9 cellular contexts compared by ENCODE assay signal in genomic region chr2:218166791-218167190, GRCh38. TPM values are rescaled to one million over a fixed set of nuclear protein-coding genes. Genes with fewer than 3 reads are reported as not detected.
DNase-seq lines count a peak whose midpoint lies in the region; ATAC-seq and TF ChIP-seq lines count a peak whose summit lies in the region.
"Had no signal": no experiment of that assay in that cellular context is flagged by ENCODE, and none has a peak within 500 bp of the region (broad histone marks: within the 10 kb centered on the region; RNA-seq: fewer than 3 reads in every experiment).

Gene CXCR1, minus strand, starts transcription at chr2:218166962. Its CDS starts 1,751 bp downstream, at chr2:218165211.

- BruUV-seq in mammary epithelial cell (replicated peaks; lab: Mats Ljungman, UMichigan) = no TSS peak

- peak; percentile 85 for ATAC-seq in stimulated activated effector memory CD8-positive, alpha-beta T cell treated with anti-CD3 and anti-CD28 coated beads, Interleukin-12 subunit alpha, Interleukin-12 subunit beta, amount 100 ng/mL, for 72 hours
- ATAC-seq in GM19452 (IDR thresholded peaks at IDR 0.05; ENCODE audit: unreplicated experiment) = no peak

- H3K27ac ChIP-seq in mammary epithelial cell (ENCODE audit: insufficient read depth, low read depth, low read length) (no peak within 1 kb of the TSS), left ventricle myocardium inferior (replicated peaks) (no peak within 1 kb of the TSS)
- H3K27ac ChIP-seq: ascending aorta had no signal

- CTCF ChIA-PET in mammary epithelial cell (lab: Charles Lee; ENCODE audit: low non-redundant PET) = interaction anchor here (0.6 kb wide), 1 partner anchor 11 kb away, joined by 3 read pairs; no protein-coding TSS in a partner anchor

- no peaks in the 10 kb centered on the region for H3K9me3 Mint-ChIP-seq in stimulated activated effector memory CD8-positive, alpha-beta T cell treated with anti-CD3 and anti-CD28 coated beads, Interleukin-12 subunit alpha, Interleukin-12 subunit beta, amount 100 ng/mL, for 72 hours

- no peaks in the 10 kb centered on the region for H3K79me2 ChIP-seq in mammary epithelial cell (ENCODE audit: insufficient read depth, low read length)

- intact Hi-C loops in mammary epithelial cell (cut with micrococcal nuclease) = loop anchor here (2.0 kb wide), 1 partner anchor 14 kb away; no protein-coding TSS in a partner anchor
- intact Hi-C loops in left ventricle myocardium inferior (cut with micrococcal nuclease) = no loop called here

- H3K4me3 ChIP-seq in mammary epithelial cell (replicated peaks in 1 of 3; ENCODE audit: insufficient read depth in 1 of 3, low read depth in 2 of 3, low read length in 3 of 3) (no peak within 1 kb of the TSS), left ventricle myocardium inferior (no peak within 1 kb of the TSS)
- H3K4me3 ChIP-seq: ascending aorta had no signal

- H3K36me3 Mint-ChIP-seq in stimulated activated effector memory CD8-positive, alpha-beta T cell treated with anti-CD3 and anti-CD28 coated beads, Interleukin-12 subunit alpha, Interleukin-12 subunit beta, amount 100 ng/mL, for 72 hours = no peaks in the 10 kb centered on the region

- 39% methylated on average over 3 of the region's 3 CpGs for whole genome bisulfite sequencing in mammary epithelial cell (ENCODE audit: low coverage, missing lambda C conversion rate)

- DNase-seq in NOMO-1 (lab: John Stamatoyannopoulos, UW; ENCODE audit: unreplicated experiment in 2 of 2) (peak; percentile 78 to 88), mammary epithelial cell (peak; percentile 70), iPS-NIHi11 (ENCODE audit: low spot score) (no peak), left ventricle myocardium inferior (no peak)
- DNase-seq in activated CD4-positive, alpha-beta T cell treated with anti-CD3 and anti-CD28 coated beads for 1 hour = peak; percentile 16
- DNase-seq in stimulated activated effector memory CD8-positive, alpha-beta T cell treated with anti-CD3 and anti-CD28 coated beads, Interleukin-12 subunit alpha, Interleukin-12 subunit beta, amount 100 ng/mL, for 72 hours (ENCODE audit: low spot score in 2 of 2) = no peak

- no peak within 1 kb of the TSS for H2AFZ ChIP-seq in mammary epithelial cell (ENCODE audit: low read depth, low read length)

- no peak within 1 kb of the TSS for H3K4me3 Mint-ChIP-seq in stimulated activated effector memory CD8-positive, alpha-beta T cell treated with anti-CD3 and anti-CD28 coated beads, Interleukin-12 subunit alpha, Interleukin-12 subunit beta, amount 100 ng/mL, for 72 hours

- H3K4me1 ChIP-seq in mammary epithelial cell (ENCODE audit: insufficient read depth, low read length) (peaks cover 36% of the 10 kb centered on the region), left ventricle myocardium inferior (no peaks in the 10 kb centered on the region)
- H3K4me1 ChIP-seq: ascending aorta had no signal

- no peaks in the 10 kb centered on the region for H4K20me1 ChIP-seq in mammary epithelial cell (ENCODE audit: insufficient read depth, low read length)

- peak within 1 kb of the TSS; percentile 35 for H3K4me2 ChIP-seq in mammary epithelial cell (ENCODE audit: insufficient read depth, low read depth, low read length)

- dilution Hi-C loops in mammary epithelial cell (cut with HindIII; ENCODE audit: low sequenced_read_pairs) = no loop called here

- in situ Hi-C loops in mammary epithelial cell (cut with MboI; ENCODE audit: low sequenced_read_pairs in 2 of 2) = no loop called here

- H3K9me3 ChIP-seq in mammary epithelial cell (replicated peaks; ENCODE audit: insufficient read depth, low read length) (no peaks in the 10 kb centered on the region), left ventricle myocardium inferior (replicated peaks) (no peaks in the 10 kb centered on the region)
- H3K9me3 ChIP-seq: ascending aorta had no signal

- peak; percentile 4 to 35 for TF ChIP-seq CTCF in mammary epithelial cell (conservative IDR thresholded peaks at IDR 0.05 in 1 of 2, IDR thresholded peaks at IDR 0.05 in 1 of 2; ENCODE audit: extremely low read depth in 1 of 2, insufficient read depth in 1 of 2, low read depth in 1 of 2, low read length in 2 of 2)
- no peak for TF ChIP-seq CTCF in left ventricle myocardium inferior (IDR thresholded peaks at IDR 0.05; ENCODE audit: borderline replicate concordance)

- H3K36me3 ChIP-seq in mammary epithelial cell (ENCODE audit: insufficient read depth, low read length) (no peaks in the 10 kb centered on the region), left ventricle myocardium inferior (no peaks in the 10 kb centered on the region)
- H3K36me3 ChIP-seq: ascending aorta had no signal

- H3K27ac Mint-ChIP-seq in stimulated activated effector memory CD8-positive, alpha-beta T cell treated with anti-CD3 and anti-CD28 coated beads, Interleukin-12 subunit alpha, Interleukin-12 subunit beta, amount 100 ng/mL, for 72 hours = peak within 1 kb of the TSS; percentile 43

- no peak within 1 kb of the TSS for H3K9ac ChIP-seq in mammary epithelial cell (ENCODE audit: insufficient read depth, low read length)

- H3K4me1 Mint-ChIP-seq in stimulated activated effector memory CD8-positive, alpha-beta T cell treated with anti-CD3 and anti-CD28 coated beads, Interleukin-12 subunit alpha, Interleukin-12 subunit beta, amount 100 ng/mL, for 72 hours = peaks cover 31% of the 10 kb centered on the region

- H3K27me3 ChIP-seq in mammary epithelial cell (ENCODE audit: insufficient read depth, low read length) = no peaks in the 10 kb centered on the region
- peaks cover 49% of the 10 kb centered on the region for H3K27me3 ChIP-seq in left ventricle myocardium inferior (ENCODE audit: low read depth)
- H3K27me3 ChIP-seq: ascending aorta had no signal

RNA-seq across cellular contexts. Expression of gene CXCR1, which starts in this region (rescaled TPM):
- total RNA-seq in mammary epithelial cell (1 to 10 TPM in 1 of 2 donors, under 1 TPM in 1; under 0.01 to 1.1 TPM), left ventricle myocardium inferior (0.44 TPM)
- polyA plus RNA-seq in mammary epithelial cell = 1.4 TPM
- 6.8 TPM for polyA minus RNA-seq in mammary epithelial cell
- total RNA-seq: ascending aorta, myocyte had no signal

Comparison
In these comparisons a context has a peak if more than half of its experiments do, and no peak if none do; other contexts are left out.
1. DNase-seq: peak in NOMO-1 (2 of 2), activated CD4-positive, alpha-beta T cell treated with anti-CD3 and anti-CD28 coated beads for 1 hour (single experiment) and mammary epithelial cell (single experiment); none in stimulated activated effector memory CD8-positive, alpha-beta T cell treated with anti-CD3 and anti-CD28 coated beads, Interleukin-12 subunit alpha, Interleukin-12 subunit beta, amount 100 ng/mL, for 72 hours (0 of 2), iPS-NIHi11 (single experiment) and left ventricle myocardium inferior (single experiment).